ENCODE assay signal across 27 cellular contexts in genomic region chr10:21473541-21473940, GRCh38. TPM values are rescaled to one million over a fixed set of nuclear protein-coding genes. Genes with fewer than 3 reads are reported as not detected.
"Had no signal": no experiment of that assay in that cellular context is flagged by ENCODE, and none has a peak within 500 bp of the region (broad histone marks: within the 10 kb centered on the region; RNA-seq: fewer than 3 reads in every experiment).

No MANE protein-coding gene starts in this region.

- ATAC-seq: left ventricle myocardium superior; psoas muscle; stimulated activated memory B cell treated with anti-CD40 and anti-IgM and Interleukin-4, amounts not matched to agents 10 μg/mL and 1 μg/mL and 100 μg/mL, for 72 hours had no signal

- H3K27ac ChIP-seq: hepatocyte, psoas muscle, right atrium auricular region, stomach, suprapubic skin, tibial nerve, uterus, VCaP had no signal

- H3K4me3 Mint-ChIP-seq: activated naive CD4-positive, alpha-beta T cell treated with anti-CD3 and anti-CD28 coated beads, Interleukin-2, amount 50 U/mL, for 24 hours; brain; nephron; stimulated activated memory B cell treated with anti-CD40 and anti-IgM and Interleukin-4, amounts not matched to agents 10 μg/mL and 1 μg/mL and 100 μg/mL, for 72 hours; T-helper 2 cell treated with Interferon-gamma antibody and Interleukin-4, amounts not matched to agents 5 μg/mL and 100 μg/mL, for 36 hours had no signal

- H3K27me3 Mint-ChIP-seq: activated naive CD4-positive, alpha-beta T cell treated with anti-CD3 and anti-CD28 coated beads, Interleukin-2, amount 50 U/mL, for 24 hours; brain had no signal

- H3K4me1 ChIP-seq: psoas muscle, right atrium auricular region, stomach, suprapubic skin, tibial nerve, uterus had no signal

- H3K36me3 ChIP-seq: right atrium auricular region, stomach, suprapubic skin, tibial nerve, uterus had no signal

- H3K27ac Mint-ChIP-seq: activated naive CD4-positive, alpha-beta T cell treated with anti-CD3 and anti-CD28 coated beads, Interleukin-2, amount 50 U/mL, for 24 hours; stimulated activated memory B cell treated with anti-CD40 and anti-IgM and Interleukin-4, amounts not matched to agents 10 μg/mL and 1 μg/mL and 100 μg/mL, for 72 hours; T-helper 2 cell treated with Interferon-gamma antibody and Interleukin-4, amounts not matched to agents 5 μg/mL and 100 μg/mL, for 36 hours had no signal

- H3K36me3 Mint-ChIP-seq: activated naive CD4-positive, alpha-beta T cell treated with anti-CD3 and anti-CD28 coated beads, Interleukin-2, amount 50 U/mL, for 24 hours; brain; stimulated activated memory B cell treated with anti-CD40 and anti-IgM and Interleukin-4, amounts not matched to agents 10 μg/mL and 1 μg/mL and 100 μg/mL, for 72 hours had no signal

- DNase-seq: activated CD4-positive, alpha-beta T cell treated with anti-CD3 and anti-CD28 coated beads, Interleukin-2, amount 50 U/mL, for 1 hour; activated CD4-positive, CD25-positive, alpha-beta regulatory T cell treated with anti-CD3 and anti-CD28 coated beads, Interleukin-2, amount 50 U/mL, for 72 hours; activated gamma-delta T cell treated with Interleukin-2 at 50 U/mL for 16 hours; activated T-cell treated with anti-CD3 and anti-CD28 coated beads, Interleukin-2, amount 50 U/mL, for 1 hour; aorta; dermis blood vessel endothelial cell; effector CD8-positive, alpha-beta T cell; erythroblast; foreskin fibroblast; glutamatergic neuron; left ventricle myocardium superior; mammary epithelial cell; psoas muscle; stimulated activated CD4-positive, alpha-beta T cell treated with anti-CD3 and anti-CD28 coated beads, Interleukin-2, amount 100 ng/mL, for 24 hours; stomach; uterus had no signal

- H3K4me3 ChIP-seq: hepatocyte, psoas muscle, right atrium auricular region, stomach, suprapubic skin, tibial nerve, uterus had no signal

- H2AFZ ChIP-seq: hepatocyte had no signal

- H3K27me3 ChIP-seq: hepatocyte, right atrium auricular region, stomach, suprapubic skin, tibial nerve, uterus had no signal

- H3K9me3 Mint-ChIP-seq: activated naive CD4-positive, alpha-beta T cell treated with anti-CD3 and anti-CD28 coated beads, Interleukin-2, amount 50 U/mL, for 24 hours; nephron; stimulated activated memory B cell treated with anti-CD40 and anti-IgM and Interleukin-4, amounts not matched to agents 10 μg/mL and 1 μg/mL and 100 μg/mL, for 72 hours; T-helper 2 cell treated with Interferon-gamma antibody and Interleukin-4, amounts not matched to agents 5 μg/mL and 100 μg/mL, for 36 hours had no signal

- H3K9me3 ChIP-seq: psoas muscle, right atrium auricular region, stomach, suprapubic skin, tibial nerve, uterus had no signal

- H3K4me1 Mint-ChIP-seq: activated naive CD4-positive, alpha-beta T cell treated with anti-CD3 and anti-CD28 coated beads, Interleukin-2, amount 50 U/mL, for 24 hours; brain; stimulated activated memory B cell treated with anti-CD40 and anti-IgM and Interleukin-4, amounts not matched to agents 10 μg/mL and 1 μg/mL and 100 μg/mL, for 72 hours had no signal

RNA-seq across cellular contexts. Expression of gene SKIDA1, which starts 51.9 kb away (rescaled TPM):
- total RNA-seq: mononuclear cell had no signal
